ENCODE assay signal across 28 cellular contexts in genomic region chr4:87806520-87806919, GRCh38. TPM values are rescaled to one million over a fixed set of nuclear protein-coding genes. Genes with fewer than 3 reads are reported as not detected.
A peak's percentile ranks its signal among the peaks of the same experiment; 100 is the strongest.
DNase-seq lines count a peak whose midpoint lies in the region; ATAC-seq and TF ChIP-seq lines count a peak whose summit lies in the region.
"Had no signal": no experiment of that assay in that cellular context is flagged by ENCODE, and none has a peak within 500 bp of the region (broad histone marks: within the 10 kb centered on the region; RNA-seq: fewer than 3 reads in every experiment).

No MANE protein-coding gene starts in this region.

- peak overlapping the region; percentile 40 for H3K4me2 ChIP-seq in osteoblast (ENCODE audit: insufficient read depth, low read length)

- POLR2A ChIA-PET in activated CD4-positive, alpha-beta T cell treated with anti-CD3 and anti-CD28 coated beads for 36 hours (lab: Charles Lee): no interaction called here

- DNase-seq in EL: peak; percentile 76
- DNase-seq in NCI-H226: peak; percentile 46
- peak; percentile 15 for DNase-seq in epithelial cell of esophagus (ENCODE audit: low read depth)
- no peak for DNase-seq in osteoblast (ENCODE audit: insufficient read length, low spot score, missing footprints)
- no peak for DNase-seq in activated CD4-positive, alpha-beta T cell treated with anti-CD3 and anti-CD28 coated beads for 36 hours
- DNase-seq in GOT3 (lab: John Stamatoyannopoulos, UW): no peak
- DNase-seq: activated B cell treated with CpG ODN at 0.5 μM for 24 hours; activated CD4-positive, alpha-beta memory T cell treated with anti-CD3 and anti-CD28 coated beads, Interleukin-2, amount 10 ng/mL, durations not matched to agents 7 days and 5 days; activated effector memory CD4-positive, alpha-beta T cell treated with anti-CD3 and anti-CD28 coated beads, Interleukin-2, amount 50 U/mL, for 16 hours; cortex of kidney; heart left ventricle; KBM-7; naive thymus-derived CD4-positive, alpha-beta T cell; NCI-H510A treated with DMSO at 0.1 percent for 48 hours; NK-92 treated with Interleukin-12 subunit alpha and Interleukin-12 subunit beta, amount 100 ng/mL, for 24 hours; SHP77 treated with DMSO at 0.1 percent for 48 hours; stimulated activated CD4-positive, alpha-beta T cell treated with anti-CD3 and anti-CD28 coated beads, Interleukin-12 subunit alpha, Interleukin-12 subunit beta, amount 100 ng/mL, for 4 hours; stimulated activated CD4-positive, alpha-beta T cell treated with anti-CD3 and anti-CD28 coated beads, Interleukin-4, amount 100 ng/mL, for 4 hours; stimulated activated naive CD4-positive, alpha-beta T cell; SW 1271; T1000 had no signal

- no peaks in the 10 kb centered on the region for H3K79me2 ChIP-seq in osteoblast (ENCODE audit: insufficient read depth, low read length)

- H3K4me1 Mint-ChIP-seq in activated CD4-positive, alpha-beta T cell treated with anti-CD3 and anti-CD28 coated beads for 36 hours: no peaks in the 10 kb centered on the region
- H3K4me1 Mint-ChIP-seq: activated B cell treated with CpG ODN at 0.5 μM for 24 hours; activated CD4-positive, alpha-beta memory T cell treated with anti-CD3 and anti-CD28 coated beads, Interleukin-2, amount 10 ng/mL, durations not matched to agents 7 days and 5 days; naive thymus-derived CD4-positive, alpha-beta T cell had no signal

- H3K27me3 Mint-ChIP-seq in activated CD4-positive, alpha-beta T cell treated with anti-CD3 and anti-CD28 coated beads for 36 hours: peaks cover 3% of the 10 kb centered on the region

- H3K4me3 ChIP-seq in epithelial cell of esophagus (ENCODE audit: low read length): no peak overlapping the region
- H3K4me3 ChIP-seq in osteoblast (ENCODE audit: insufficient read depth, low read length): no peak overlapping the region
- H3K4me3 ChIP-seq: heart left ventricle, thoracic aorta had no signal

- TF ChIP-seq CTCF in epithelial cell of esophagus (IDR thresholded peaks at IDR 0.05; ENCODE audit: insufficient read depth, low read depth, low read length, missing control alignments) (no peak), osteoblast (IDR thresholded peaks at IDR 0.05; ENCODE audit: extremely low read depth, low read depth, low read length) (no peak)

- no peaks in the 10 kb centered on the region for H3K36me3 ChIP-seq in osteoblast (ENCODE audit: insufficient read depth, low read length)
- H3K36me3 ChIP-seq: heart left ventricle, thoracic aorta had no signal

- no peaks in the 10 kb centered on the region for H4K20me1 ChIP-seq in osteoblast (ENCODE audit: insufficient read depth, low read length)

- no peaks in the 10 kb centered on the region for H3K36me3 Mint-ChIP-seq in activated CD4-positive, alpha-beta T cell treated with anti-CD3 and anti-CD28 coated beads for 36 hours (ENCODE audit: low read depth)
- H3K36me3 Mint-ChIP-seq: naive thymus-derived CD4-positive, alpha-beta T cell had no signal

- CTCF ChIA-PET in activated CD4-positive, alpha-beta T cell treated with anti-CD3 and anti-CD28 coated beads for 36 hours (lab: Charles Lee): no interaction called here

- no peak overlapping the region for H2AFZ ChIP-seq in osteoblast (ENCODE audit: low read length)

- no peaks in the 10 kb centered on the region for H3K27me3 ChIP-seq in osteoblast (ENCODE audit: insufficient read depth, low read length)
- H3K27me3 ChIP-seq: heart left ventricle had no signal

- peak overlapping the region; percentile 73 for H3K27ac ChIP-seq in osteoblast (ENCODE audit: low read depth, low read length)
- H3K27ac ChIP-seq: heart left ventricle, thoracic aorta had no signal

- peaks cover 18% of the 10 kb centered on the region for H3K4me1 ChIP-seq in osteoblast (ENCODE audit: insufficient read depth, low read length)

- intact Hi-C loops in activated CD4-positive, alpha-beta T cell treated with anti-CD3 and anti-CD28 coated beads for 36 hours (cut with DNase I, micrococcal nuclease): no loop called here

- H3K9me3 ChIP-seq in osteoblast (ENCODE audit: low read depth, low read length): no peaks in the 10 kb centered on the region
- H3K9me3 ChIP-seq: heart left ventricle, thoracic aorta had no signal

- H3K9me3 Mint-ChIP-seq in activated CD4-positive, alpha-beta T cell treated with anti-CD3 and anti-CD28 coated beads for 36 hours (ENCODE audit: low read depth): no peaks in the 10 kb centered on the region
- H3K9me3 Mint-ChIP-seq: activated B cell treated with CpG ODN at 0.5 μM for 24 hours; activated CD4-positive, alpha-beta memory T cell treated with anti-CD3 and anti-CD28 coated beads, Interleukin-2, amount 10 ng/mL, durations not matched to agents 7 days and 5 days had no signal

- no peak for ATAC-seq in activated CD4-positive, alpha-beta T cell treated with anti-CD3 and anti-CD28 coated beads for 36 hours
- ATAC-seq in GM21447 (IDR thresholded peaks at IDR 0.05; ENCODE audit: unreplicated experiment) (no peak), HG03521 (IDR thresholded peaks at IDR 0.05; ENCODE audit: unreplicated experiment) (no peak)
- ATAC-seq: heart left ventricle; naive thymus-derived CD4-positive, alpha-beta T cell; Panc1 had no signal

- no peak overlapping the region for H3K4me3 Mint-ChIP-seq in activated CD4-positive, alpha-beta T cell treated with anti-CD3 and anti-CD28 coated beads for 36 hours
- H3K4me3 Mint-ChIP-seq: activated B cell treated with CpG ODN at 0.5 μM for 24 hours; activated CD4-positive, alpha-beta memory T cell treated with anti-CD3 and anti-CD28 coated beads, Interleukin-2, amount 10 ng/mL, durations not matched to agents 7 days and 5 days; naive thymus-derived CD4-positive, alpha-beta T cell had no signal

- no peak overlapping the region for H3K27ac Mint-ChIP-seq in activated CD4-positive, alpha-beta T cell treated with anti-CD3 and anti-CD28 coated beads for 36 hours
- H3K27ac Mint-ChIP-seq: activated B cell treated with CpG ODN at 0.5 μM for 24 hours; activated CD4-positive, alpha-beta memory T cell treated with anti-CD3 and anti-CD28 coated beads, Interleukin-2, amount 10 ng/mL, durations not matched to agents 7 days and 5 days; naive thymus-derived CD4-positive, alpha-beta T cell had no signal

RNA-seq across cellular contexts. Expression of gene IBSP, which starts 7.2 kb away (rescaled TPM):
- total RNA-seq in osteoblast: 14.4 and 15.6 TPM in 2 replicates
- total RNA-seq in activated CD4-positive, alpha-beta T cell treated with anti-CD3 and anti-CD28 coated beads for 36 hours: not detected
- total RNA-seq: activated B cell treated with CpG ODN at 0.5 μM for 24 hours; activated CD4-positive, alpha-beta memory T cell treated with anti-CD3 and anti-CD28 coated beads, Interleukin-2, amount 10 ng/mL, durations not matched to agents 7 days and 5 days; HT-29; mesenteric fat pad; naive thymus-derived CD4-positive, alpha-beta T cell; osteocyte; thoracic aorta had no signal

RNA-seq across cellular contexts. Expression of gene MEPE, which starts 26.2 kb away (rescaled TPM):
- total RNA-seq in osteoblast: not detected in 2 replicates
- not detected for total RNA-seq in activated CD4-positive, alpha-beta T cell treated with anti-CD3 and anti-CD28 coated beads for 36 hours
- total RNA-seq: activated B cell treated with CpG ODN at 0.5 μM for 24 hours; activated CD4-positive, alpha-beta memory T cell treated with anti-CD3 and anti-CD28 coated beads, Interleukin-2, amount 10 ng/mL, durations not matched to agents 7 days and 5 days; heart left ventricle; HT-29; mesenteric fat pad; naive thymus-derived CD4-positive, alpha-beta T cell; osteocyte; thoracic aorta had no signal

Comparison
In these comparisons a context has a peak if more than half of its experiments do, and no peak if none do; other contexts are left out.
1. DNase-seq: peak in EL (single experiment), NCI-H226 (single experiment) and epithelial cell of esophagus (single experiment); none in osteoblast (single experiment), activated CD4-positive, alpha-beta T cell treated with anti-CD3 and anti-CD28 coated beads for 36 hours (single experiment) and GOT3 (single experiment).
2. RNA of gene IBSP, which starts 7.2 kb away (total RNA-seq): 14.4 to 15.6 TPM in osteoblast; not detected in activated CD4-positive, alpha-beta T cell treated with anti-CD3 and anti-CD28 coated beads for 36 hours; every median in the first group is over 10 times any median in the second.